ENCODE assay signal across 11 cellular contexts in genomic region chr1:12196641-12197482, GRCh38. TPM values are rescaled to one million over a fixed set of nuclear protein-coding genes. Genes with fewer than 3 reads are reported as not detected.
A peak's percentile ranks its signal among the peaks of the same experiment; 100 is the strongest.
DNase-seq lines count a peak whose midpoint lies in the region; ATAC-seq and TF ChIP-seq lines count a peak whose summit lies in the region.
"Had no signal": no experiment of that assay in that cellular context is flagged by ENCODE, and none has a peak within 500 bp of the region (broad histone marks: within the 10 kb centered on the region; RNA-seq: fewer than 3 reads in every experiment).

No MANE protein-coding gene starts in this region.

- peak overlapping the region; percentile 17; the same call in 1 of the 2 replicates for H3K4me2 ChIP-seq in HCT116 (ENCODE audit: low read length)

- DNase-seq in BE2C = peak; percentile 40
- no peak for DNase-seq in HCT116 (ENCODE audit: low read depth, low spot score)
- peak; percentile 97 for DNase-seq in SKM-1 treated with dmso at 0.1 percent for 144 hours (lab: John Stamatoyannopoulos, UW; ENCODE audit: unreplicated experiment)
- DNase-seq in left lung = peak; percentile 82 to 90
- DNase-seq in activated CD4-positive, alpha-beta T cell treated with anti-CD3 and anti-CD28 coated beads for 48 hours = no peak
- no peak for DNase-seq in prostate gland (ENCODE audit: low spot score)
- no peak for DNase-seq in KG1 (lab: John Stamatoyannopoulos, UW)
- DNase-seq in DMS79 (lab: John Stamatoyannopoulos, UW) = no peak
- DNase-seq: activated effector memory CD4-positive, alpha-beta T cell treated with anti-CD3 and anti-CD28 coated beads, Interleukin-2, amount 50 U/mL, for 16 hours; stomach had no signal

- TF ChIP-seq POLR2A in HCT116 (IDR thresholded peaks at IDR 0.05; ENCODE audit: borderline replicate concordance, extremely low read depth, insufficient read depth, insufficient read length) = no peak
- TF ChIP-seq POLR2A in prostate gland (IDR thresholded peaks at IDR 0.05) = no peak

- 60% methylated on average over 20 of the region's 20 CpGs for WGBS in prostate gland

- H3K27ac ChIP-seq in HCT116 (ENCODE audit: low read depth, low read length) = no peak overlapping the region
- H3K27ac ChIP-seq in left lung = peak overlapping the region in 1 of 2 donors; percentile 75
- no peak overlapping the region for H3K27ac ChIP-seq in prostate gland
- H3K27ac ChIP-seq: parathyroid adenoma had no signal

- POLR2A ChIA-PET in HCT116 (lab: Charles Lee) = interaction anchor here (1.0 kb wide), 1 partner anchor 48 kb away, joined by 4 read pairs; no protein-coding TSS in a partner anchor

- H3K9me2 ChIP-seq in HCT116 (ENCODE audit: insufficient read depth) = no peaks in the 10 kb centered on the region

- H3K9me3 ChIP-seq in BE2C = no peaks in the 10 kb centered on the region
- no peaks in the 10 kb centered on the region for H3K9me3 ChIP-seq in HCT116 (ENCODE audit: control insufficient read depth in 1 of 2, insufficient read depth in 1 of 2, low read depth in 1 of 2, low read length in 2 of 2)
- H3K9me3 ChIP-seq in left lung = no peaks in the 10 kb centered on the region
- no peaks in the 10 kb centered on the region for H3K9me3 ChIP-seq in prostate gland
- H3K9me3 ChIP-seq: stomach had no signal

- ATAC-seq in HCT116 (peak; percentile 45), left lung (peak; percentile 75)

- CTCF ChIA-PET in HCT116 (lab: Charles Lee) = interaction anchor here (1.5 to 3.2 kb wide), 2 partner anchors 14 to 72 kb away, joined by 5 to 33 read pairs; no protein-coding TSS in a partner anchor

- no peaks in the 10 kb centered on the region for H4K20me1 ChIP-seq in HCT116 (ENCODE audit: insufficient read depth)

- BruUV-seq in HCT116 (replicated peaks; lab: Mats Ljungman, UMichigan) = no TSS peak

- H3K36me3 ChIP-seq in BE2C (no peaks in the 10 kb centered on the region), HCT116 (ENCODE audit: control insufficient read depth in 1 of 2, insufficient read depth in 2 of 2, low read length in 2 of 2) (no peaks in the 10 kb centered on the region), left lung (peaks cover 0 to 91% of the 10 kb centered on the region in 2 donors), prostate gland (no peaks in the 10 kb centered on the region)

- peak; percentile 48 for TF ChIP-seq CTCF in BE2C (IDR thresholded peaks at IDR 0.05; ENCODE audit: low read depth, low read length)
- TF ChIP-seq CTCF in HCT116 (IDR thresholded peaks at IDR 0.05 in 2 of 3, conservative IDR thresholded peaks at IDR 0.05 in 1 of 3; ENCODE audit: borderline replicate concordance in 1 of 3, insufficient read depth in 1 of 3, low read depth in 2 of 3, low read length in 2 of 3) = peak; percentile 19 to 52 (median 19); a peak in 2 of 6 replicates
- TF ChIP-seq CTCF in left lung (IDR thresholded peaks at IDR 0.05) = peak in 1 of 2 donors; percentile 41
- peak in 1 of 4 experiments; percentile 18 for TF ChIP-seq CTCF in prostate gland (IDR thresholded peaks at IDR 0.05)

- RAD21 ChIA-PET in HCT116 (lab: Charles Lee; ENCODE audit: low non-redundant PET in 1 of 2, low total read pairs in 2 of 2, uncharacterized antibody in 2 of 2, unreplicated experiment in 2 of 2) = interaction anchor here (0.8 to 1.0 kb wide), 2 partner anchors 72 kb away, joined by 3 to 7 read pairs; no protein-coding TSS in a partner anchor

- peak; percentile 62 for TF ChIP-seq RAD21 in HCT116 (IDR thresholded peaks at IDR 0.05; ENCODE audit: low read depth)

- H2AFZ ChIP-seq in HCT116 (ENCODE audit: low read depth, low read length, poor library complexity, severe bottlenecking) = no peak overlapping the region
- H2AFZ ChIP-seq: parathyroid adenoma had no signal

- no peaks in the 10 kb centered on the region for H3K27me3 ChIP-seq in BE2C
- H3K27me3 ChIP-seq in HCT116 (ENCODE audit: insufficient read depth, low read length) = no peaks in the 10 kb centered on the region
- H3K27me3 ChIP-seq in left lung = no peaks in the 10 kb centered on the region
- no peaks in the 10 kb centered on the region for H3K27me3 ChIP-seq in prostate gland (replicated peaks; ENCODE audit: insufficient read depth)
- H3K27me3 ChIP-seq: stomach had no signal

- H3K9ac ChIP-seq in HCT116 (ENCODE audit: low read length) = no peak overlapping the region
- H3K9ac ChIP-seq: parathyroid adenoma had no signal

- no peaks in the 10 kb centered on the region for H3K79me2 ChIP-seq in HCT116 (ENCODE audit: insufficient read depth, low read length)
- H3K79me2 ChIP-seq: parathyroid adenoma had no signal

- no peak overlapping the region for H3K4me3 ChIP-seq in BE2C (ENCODE audit: low read depth, low read length)
- no peak overlapping the region for H3K4me3 ChIP-seq in HCT116 (replicated peaks in 1 of 2; ENCODE audit: low read depth in 1 of 2, low read length in 2 of 2)
- no peak overlapping the region for H3K4me3 ChIP-seq in left lung
- no peak overlapping the region for H3K4me3 ChIP-seq in prostate gland
- H3K4me3 ChIP-seq: stomach had no signal

- no peaks in the 10 kb centered on the region for H3K4me1 ChIP-seq in BE2C
- peaks cover 0 to 4% of the 10 kb centered on the region in 2 experiments; a peak in 1 of 4 replicates for H3K4me1 ChIP-seq in HCT116 (ENCODE audit: control insufficient read depth in 1 of 2, insufficient read depth in 2 of 2, low read length in 2 of 2)
- H3K4me1 ChIP-seq in left lung = peaks cover 0 to 56% of the 10 kb centered on the region in 2 donors
- no peaks in the 10 kb centered on the region for H3K4me1 ChIP-seq in prostate gland (replicated peaks)
- H3K4me1 ChIP-seq: parathyroid adenoma had no signal

- intact Hi-C loops in HCT116 (cut with micrococcal nuclease) (no loop called here), left lung (cut with DNase I) (no loop called here), prostate gland (cut with DNase I) (no loop called here)

TF ChIP-seq in HCT116, 20 proteins besides CTCF, POLR2A, EP300 and RAD21:
- TF ChIP-seq TCF7L2 (IDR thresholded peaks at IDR 0.05; ENCODE audit: borderline replicate concordance, extremely low read depth, insufficient read depth, insufficient read length) (no peak), ELF1 (IDR thresholded peaks at IDR 0.05; ENCODE audit: borderline replicate concordance, low read depth) (no peak), POLR2AphosphoS5 (IDR thresholded peaks at IDR 0.05; ENCODE audit: low read depth, low read length) (no peak), EZH2phosphoT487 (IDR thresholded peaks at IDR 0.05; ENCODE audit: borderline replicate concordance) (no peak), SRF (IDR thresholded peaks at IDR 0.05; ENCODE audit: low read depth) (no peak), MAX (IDR thresholded peaks at IDR 0.05) (no peak), YY1 (IDR thresholded peaks at IDR 0.05; ENCODE audit: extremely low read depth, insufficient replicate concordance, low read depth, low read length) (no peak), JUND (IDR thresholded peaks at IDR 0.05) (no peak)
- TF ChIP-seq, protein P1, sequence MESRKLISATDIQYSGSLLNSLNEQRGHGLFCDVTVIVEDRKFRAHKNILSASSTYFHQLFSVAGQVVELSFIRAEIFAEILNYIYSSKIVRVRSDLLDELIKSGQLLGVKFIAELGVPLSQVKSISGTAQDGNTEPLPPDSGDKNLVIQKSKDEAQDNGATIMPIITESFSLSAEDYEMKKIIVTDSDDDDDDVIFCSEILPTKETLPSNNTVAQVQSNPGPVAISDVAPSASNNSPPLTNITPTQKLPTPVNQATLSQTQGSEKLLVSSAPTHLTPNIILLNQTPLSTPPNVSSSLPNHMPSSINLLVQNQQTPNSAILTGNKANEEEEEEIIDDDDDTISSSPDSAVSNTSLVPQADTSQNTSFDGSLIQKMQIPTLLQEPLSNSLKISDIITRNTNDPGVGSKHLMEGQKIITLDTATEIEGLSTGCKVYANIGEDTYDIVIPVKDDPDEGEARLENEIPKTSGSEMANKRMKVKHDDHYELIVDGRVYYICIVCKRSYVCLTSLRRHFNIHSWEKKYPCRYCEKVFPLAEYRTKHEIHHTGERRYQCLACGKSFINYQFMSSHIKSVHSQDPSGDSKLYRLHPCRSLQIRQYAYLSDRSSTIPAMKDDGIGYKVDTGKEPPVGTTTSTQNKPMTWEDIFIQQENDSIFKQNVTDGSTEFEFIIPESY (IDR thresholded peaks at IDR 0.05; ENCODE audit: extremely low read depth, insufficient replicate concordance, low read length) = no peak

RNA-seq across cellular contexts. Expression of gene TNFRSF1B, which starts 30.1 kb away (rescaled TPM):
- 0.77 TPM for polyA plus RNA-seq in BE2C (2012; ENCODE audit: insufficient read depth, insufficient read length, low read depth)
- total RNA-seq in HCT116 (2021; ENCODE audit: unreplicated experiment) (0.61 TPM), left lung (100 to 1,000 TPM in 1 of 2 donors, 10 to 100 TPM in 1; 33.0 to 109 TPM), prostate gland (10 to 100 TPM; 10.9 to 18.4 TPM)
- polyA plus RNA-seq in HCT116 (2012) = 0.12 and 0.14 TPM in 2 replicates

RNA-seq across cellular contexts. Expression of gene VPS13D, which starts 33.0 kb away (rescaled TPM):
- polyA plus RNA-seq in BE2C (2012; ENCODE audit: insufficient read depth, insufficient read length, low read depth) = 13.4 TPM
- total RNA-seq in HCT116 (2021; ENCODE audit: unreplicated experiment) (31.6 TPM), left lung (10 to 100 TPM; 58.4 to 62.3 TPM), prostate gland (10 to 100 TPM; 60.7 to 80.8 TPM)
- polyA plus RNA-seq in HCT116 (2012) = 15.1 and 15.3 TPM in 2 replicates

Comparison
In these comparisons a context has a peak if more than half of its experiments do, and no peak if none do; other contexts are left out.
1. DNase-seq: peak in BE2C (single experiment), SKM-1 treated with dmso at 0.1 percent for 144 hours (single experiment) and left lung (2 of 2); none in HCT116 (single experiment), activated CD4-positive, alpha-beta T cell treated with anti-CD3 and anti-CD28 coated beads for 48 hours (single experiment), prostate gland (single experiment), KG1 (single experiment) and DMS79 (single experiment).